9 cellular contexts compared by ENCODE assay signal in the genomic region with DNA sequence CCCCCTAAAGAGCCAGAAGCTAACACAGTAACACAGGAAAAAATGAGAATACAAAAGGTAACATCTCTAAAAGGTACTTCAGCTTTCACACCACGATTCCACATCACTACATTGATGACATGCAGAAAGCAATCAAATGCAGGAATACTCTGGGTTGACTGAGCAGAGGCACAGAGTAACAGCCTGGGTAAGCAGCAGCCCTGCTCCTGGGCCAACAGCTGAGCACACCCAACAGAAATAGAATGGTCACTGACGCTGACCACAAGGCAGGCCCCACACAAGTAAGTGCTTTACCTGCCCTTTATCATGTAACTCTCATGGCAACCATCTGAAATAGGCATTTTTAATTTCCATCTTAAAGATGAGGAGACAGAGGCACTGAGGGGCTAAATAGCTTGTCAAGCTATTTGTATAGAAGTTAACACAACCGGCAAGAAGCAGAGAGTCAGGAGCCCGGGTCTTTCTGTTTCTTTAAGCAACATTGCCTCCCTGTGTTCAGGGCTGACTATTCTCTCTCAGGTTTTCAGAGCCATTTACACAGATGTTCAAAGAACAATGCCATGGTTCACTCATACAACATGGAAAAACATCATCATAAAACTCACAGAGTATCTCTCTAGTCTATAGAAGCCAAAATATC.
DNase-seq lines count a peak whose midpoint lies in the region; ATAC-seq and TF ChIP-seq lines count a peak whose summit lies in the region.
"Had no signal": no experiment of that assay in that cellular context is flagged by ENCODE, and none has a peak within 500 bp of the region (broad histone marks: within the 10 kb centered on the region; RNA-seq: fewer than 3 reads in every experiment).

No MANE protein-coding gene starts in this region.

- no peaks in the 10 kb centered on the region for H3K27me3 ChIP-seq in Caco-2 (replicated peaks; ENCODE audit: control insufficient read depth, insufficient read depth, low read length)

- DNase-seq in Caco-2 (peak; percentile 44 to 50), HK-2 (ENCODE audit: unreplicated experiment) (peak; percentile 41), choroid plexus epithelial cell (ENCODE audit: low read depth) (peak; percentile 75), midbrain (lab: John Stamatoyannopoulos, UW) (peak; percentile 27), KG1 (lab: John Stamatoyannopoulos, UW) (no peak), GM19240 (ENCODE audit: insufficient read length, low spot score) (no peak), OCI-M2 (lab: John Stamatoyannopoulos, UW; ENCODE audit: unreplicated experiment) (no peak)

- H3K4me1 Mint-ChIP-seq in Caco-2 (ENCODE audit: low read depth, unreplicated experiment): peaks cover 19% of the 10 kb centered on the region

- peaks cover 16% of the 10 kb centered on the region for H3K4me1 ChIP-seq in Caco-2

- H3K4me3 ChIP-seq in Caco-2 (ENCODE audit: low read depth, low read length) (no peak overlapping the region), choroid plexus epithelial cell (ENCODE audit: low read depth, low read length) (no peak overlapping the region)

- H3K27me3 Mint-ChIP-seq in Caco-2 (ENCODE audit: insufficient read depth, unreplicated experiment): no peaks in the 10 kb centered on the region

- intact Hi-C loops in Caco-2 (cut with micrococcal nuclease; ENCODE audit: unreplicated experiment): loop anchor here (1.0 to 5.0 kb wide), 3 partner anchors 49 to 861 kb away; no protein-coding TSS in a partner anchor

- no peak overlapping the region for H3K4me3 Mint-ChIP-seq in Caco-2 (ENCODE audit: unreplicated experiment)
- H3K4me3 Mint-ChIP-seq: naive thymus-derived CD4-positive, alpha-beta T cell had no signal

- ATAC-seq in SK-N-SH treated with all-trans-retinoic acid at 6 μM for 48 hours: peak; percentile 95
- ATAC-seq: naive thymus-derived CD4-positive, alpha-beta T cell had no signal

- H3K36me3 Mint-ChIP-seq in Caco-2 (ENCODE audit: insufficient read depth, unreplicated experiment): peaks cover 6% of the 10 kb centered on the region
- H3K36me3 Mint-ChIP-seq: naive thymus-derived CD4-positive, alpha-beta T cell had no signal

- H3K9me3 Mint-ChIP-seq in Caco-2 (ENCODE audit: unreplicated experiment): peaks cover 12% of the 10 kb centered on the region
- H3K9me3 Mint-ChIP-seq: naive thymus-derived CD4-positive, alpha-beta T cell had no signal

- no TSS peak for BruUV-seq in Caco-2 (replicated peaks; lab: Mats Ljungman, UMichigan)

- no peaks in the 10 kb centered on the region for H3K36me3 ChIP-seq in Caco-2 (ENCODE audit: control insufficient read depth, insufficient read depth, low read length)

- H3K27ac Mint-ChIP-seq in Caco-2 (ENCODE audit: unreplicated experiment): no peak overlapping the region
- H3K27ac Mint-ChIP-seq: naive thymus-derived CD4-positive, alpha-beta T cell had no signal

- POLR2A ChIA-PET in Caco-2 (lab: Charles Lee): no interaction called here

- peak in 1 of 2 experiments; percentile 38 for TF ChIP-seq CTCF in Caco-2 (IDR thresholded peaks at IDR 0.05; ENCODE audit: insufficient read depth in 1 of 2, low read depth in 1 of 2, low read length in 1 of 2, severe bottlenecking in 1 of 2, unreplicated experiment in 1 of 2)
- TF ChIP-seq CTCF in choroid plexus epithelial cell (conservative IDR thresholded peaks at IDR 0.05; ENCODE audit: low read depth, low read length): peak; percentile 63

- H3K9me3 ChIP-seq in Caco-2: no peaks in the 10 kb centered on the region

- CTCF ChIA-PET in Caco-2 (lab: Charles Lee): interaction anchor here (0.6 to 1.2 kb wide), 8 partner anchors 10 to 1098 kb away, joined by 3 to 7 read pairs (median 4); no protein-coding TSS in a partner anchor

TF ChIP-seq in SK-N-SH treated with all-trans-retinoic acid at 6 μM for 48 hours, 23 proteins besides CTCF, POLR2A, EP300 and RAD21 (continues in another document):
- TF ChIP-seq OSR1 (CRISPR knock-in tag; IDR thresholded peaks at IDR 0.05) (no peak), ZNF70 (CRISPR knock-in tag; IDR thresholded peaks at IDR 0.05) (no peak), ZNF8 (CRISPR knock-in tag; IDR thresholded peaks at IDR 0.05) (no peak), SNAI2 (CRISPR knock-in tag; IDR thresholded peaks at IDR 0.05) (no peak), CSDC2 (CRISPR knock-in tag; IDR thresholded peaks at IDR 0.05) (no peak), ZC3H10 (CRISPR knock-in tag; IDR thresholded peaks at IDR 0.05) (no peak), BACH2 (CRISPR knock-in tag; IDR thresholded peaks at IDR 0.05; ENCODE audit: borderline replicate concordance) (no peak), ZFP3 (CRISPR knock-in tag; IDR thresholded peaks at IDR 0.05) (no peak), RARB (CRISPR knock-in tag; IDR thresholded peaks at IDR 0.05) (no peak), ISL1 (CRISPR knock-in tag; IDR thresholded peaks at IDR 0.05) (no peak), ZFP30 (CRISPR knock-in tag; IDR thresholded peaks at IDR 0.05) (no peak), PPARA (CRISPR knock-in tag; IDR thresholded peaks at IDR 0.05; ENCODE audit: borderline replicate concordance) (no peak), ESRRG (CRISPR knock-in tag; IDR thresholded peaks at IDR 0.05) (no peak), TOX (CRISPR knock-in tag; IDR thresholded peaks at IDR 0.05; ENCODE audit: borderline replicate concordance) (no peak), TCF4 (CRISPR knock-in tag; IDR thresholded peaks at IDR 0.05; ENCODE audit: borderline replicate concordance) (no peak), ZNF565 (CRISPR knock-in tag; conservative IDR thresholded peaks at IDR 0.05; ENCODE audit: low read depth) (no peak)
- TF ChIP-seq, protein P1, sequence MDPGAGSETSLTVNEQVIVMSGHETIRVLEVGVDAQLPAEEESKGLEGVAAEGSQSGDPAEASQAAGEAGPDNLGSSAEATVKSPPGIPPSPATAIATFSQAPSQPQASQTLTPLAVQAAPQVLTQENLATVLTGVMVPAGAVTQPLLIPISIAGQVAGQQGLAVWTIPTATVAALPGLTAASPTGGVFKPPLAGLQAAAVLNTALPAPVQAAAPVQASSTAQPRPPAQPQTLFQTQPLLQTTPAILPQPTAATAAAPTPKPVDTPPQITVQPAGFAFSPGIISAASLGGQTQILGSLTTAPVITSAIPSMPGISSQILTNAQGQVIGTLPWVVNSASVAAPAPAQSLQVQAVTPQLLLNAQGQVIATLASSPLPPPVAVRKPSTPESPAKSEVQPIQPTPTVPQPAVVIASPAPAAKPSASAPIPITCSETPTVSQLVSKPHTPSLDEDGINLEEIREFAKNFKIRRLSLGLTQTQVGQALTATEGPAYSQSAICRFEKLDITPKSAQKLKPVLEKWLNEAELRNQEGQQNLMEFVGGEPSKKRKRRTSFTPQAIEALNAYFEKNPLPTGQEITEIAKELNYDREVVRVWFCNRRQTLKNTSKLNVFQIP (CRISPR knock-in tag; IDR thresholded peaks at IDR 0.05; ENCODE audit: borderline replicate concordance, low read depth): no peak
- TF ChIP-seq, protein P2, sequence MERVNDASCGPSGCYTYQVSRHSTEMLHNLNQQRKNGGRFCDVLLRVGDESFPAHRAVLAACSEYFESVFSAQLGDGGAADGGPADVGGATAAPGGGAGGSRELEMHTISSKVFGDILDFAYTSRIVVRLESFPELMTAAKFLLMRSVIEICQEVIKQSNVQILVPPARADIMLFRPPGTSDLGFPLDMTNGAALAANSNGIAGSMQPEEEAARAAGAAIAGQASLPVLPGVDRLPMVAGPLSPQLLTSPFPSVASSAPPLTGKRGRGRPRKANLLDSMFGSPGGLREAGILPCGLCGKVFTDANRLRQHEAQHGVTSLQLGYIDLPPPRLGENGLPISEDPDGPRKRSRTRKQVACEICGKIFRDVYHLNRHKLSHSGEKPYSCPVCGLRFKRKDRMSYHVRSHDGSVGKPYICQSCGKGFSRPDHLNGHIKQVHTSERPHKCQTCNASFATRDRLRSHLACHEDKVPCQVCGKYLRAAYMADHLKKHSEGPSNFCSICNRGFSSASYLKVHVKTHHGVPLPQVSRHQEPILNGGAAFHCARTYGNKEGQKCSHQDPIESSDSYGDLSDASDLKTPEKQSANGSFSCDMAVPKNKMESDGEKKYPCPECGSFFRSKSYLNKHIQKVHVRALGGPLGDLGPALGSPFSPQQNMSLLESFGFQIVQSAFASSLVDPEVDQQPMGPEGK (CRISPR knock-in tag; IDR thresholded peaks at IDR 0.05; ENCODE audit: borderline replicate concordance): no peak
- TF ChIP-seq, protein P3, sequence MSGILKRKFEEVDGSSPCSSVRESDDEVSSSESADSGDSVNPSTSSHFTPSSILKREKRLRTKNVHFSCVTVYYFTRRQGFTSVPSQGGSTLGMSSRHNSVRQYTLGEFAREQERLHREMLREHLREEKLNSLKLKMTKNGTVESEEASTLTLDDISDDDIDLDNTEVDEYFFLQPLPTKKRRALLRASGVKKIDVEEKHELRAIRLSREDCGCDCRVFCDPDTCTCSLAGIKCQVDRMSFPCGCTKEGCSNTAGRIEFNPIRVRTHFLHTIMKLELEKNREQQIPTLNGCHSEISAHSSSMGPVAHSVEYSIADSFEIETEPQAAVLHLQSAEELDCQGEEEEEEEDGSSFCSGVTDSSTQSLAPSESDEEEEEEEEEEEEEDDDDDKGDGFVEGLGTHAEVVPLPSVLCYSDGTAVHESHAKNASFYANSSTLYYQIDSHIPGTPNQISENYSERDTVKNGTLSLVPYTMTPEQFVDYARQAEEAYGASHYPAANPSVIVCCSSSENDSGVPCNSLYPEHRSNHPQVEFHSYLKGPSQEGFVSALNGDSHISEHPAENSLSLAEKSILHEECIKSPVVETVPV (CRISPR knock-in tag; IDR thresholded peaks at IDR 0.05): no peak

Comparison
In these comparisons a context has a peak if more than half of its experiments do, and no peak if none do; other contexts are left out.
1. DNase-seq: peak in Caco-2 (2 of 2), HK-2 (single experiment), choroid plexus epithelial cell (single experiment) and midbrain (single experiment); none in KG1 (single experiment), GM19240 (single experiment) and OCI-M2 (single experiment).